Comparison of ENCODE assay signal across 17 cellular contexts in genomic region chr14:94379291-94380224, GRCh38. TPM values are rescaled to one million over a fixed set of nuclear protein-coding genes. Genes with fewer than 3 reads are reported as not detected.
DNase-seq lines count a peak whose midpoint lies in the region; ATAC-seq and TF ChIP-seq lines count a peak whose summit lies in the region.
"Had no signal": no experiment of that assay in that cellular context is flagged by ENCODE, and none has a peak within 500 bp of the region (broad histone marks: within the 10 kb centered on the region; RNA-seq: fewer than 3 reads in every experiment).

No MANE protein-coding gene starts in this region.

- H3K36me3 ChIP-seq in liver (ENCODE audit: control insufficient read depth in 4 of 4, insufficient read depth in 3 of 4, low read depth in 1 of 4, low read length in 3 of 4) = peaks cover 7 to 45% (median 29%) of the 10 kb centered on the region in 4 donors

- H3K4me3 ChIP-seq in liver (ENCODE audit: low read depth in 1 of 3, low read length in 3 of 3) = no peak overlapping the region
- H3K4me3 ChIP-seq: GM23338 had no signal

- TF ChIP-seq CTCF in liver (IDR thresholded peaks at IDR 0.05; ENCODE audit: low read depth, low read length, missing input control) (no peak), type B pancreatic cell (conservative IDR thresholded peaks at IDR 0.05) (no peak)

- 56% methylated on average over 16 of the region's 16 CpGs for WGBS in liver

- no peaks in the 10 kb centered on the region for H3K36me3 Mint-ChIP-seq in activated naive CD4-positive, alpha-beta T cell treated with anti-CD3 and anti-CD28 coated beads, Interleukin-2, amount 50 U/mL, for 72 hours
- no peaks in the 10 kb centered on the region for H3K36me3 Mint-ChIP-seq in activated naive CD8-positive, alpha-beta T cell treated with anti-CD3 and anti-CD28 coated beads, Interleukin-2, amount 50 U/mL, for 24 hours (ENCODE audit: low read depth)
- no peaks in the 10 kb centered on the region for H3K36me3 Mint-ChIP-seq in type B pancreatic cell

- no peak overlapping the region for H3K4me3 Mint-ChIP-seq in activated naive CD8-positive, alpha-beta T cell treated with anti-CD3 and anti-CD28 coated beads, Interleukin-2, amount 50 U/mL, for 24 hours
- no peak overlapping the region for H3K4me3 Mint-ChIP-seq in type B pancreatic cell
- H3K4me3 Mint-ChIP-seq: GM23338 had no signal

- H3K9me3 ChIP-seq in liver (ENCODE audit: control insufficient read depth in 4 of 4, low read length in 3 of 4) = no peaks in the 10 kb centered on the region

- no peaks in the 10 kb centered on the region for H3K27me3 ChIP-seq in liver (ENCODE audit: control insufficient read depth in 4 of 4, insufficient read depth in 4 of 4, low read length in 3 of 4)

- peaks cover 6% of the 10 kb centered on the region for H3K27me3 Mint-ChIP-seq in activated naive CD8-positive, alpha-beta T cell treated with anti-CD3 and anti-CD28 coated beads, Interleukin-2, amount 50 U/mL, for 24 hours
- no peaks in the 10 kb centered on the region for H3K27me3 Mint-ChIP-seq in type B pancreatic cell

- H3K4me1 Mint-ChIP-seq in activated naive CD8-positive, alpha-beta T cell treated with anti-CD3 and anti-CD28 coated beads, Interleukin-2, amount 50 U/mL, for 24 hours = peaks cover 11% of the 10 kb centered on the region
- H3K4me1 Mint-ChIP-seq in type B pancreatic cell (ENCODE audit: unreplicated experiment) = peaks cover 8% of the 10 kb centered on the region

- peak overlapping the region; percentile 4 to 67 for H3K27ac Mint-ChIP-seq in activated naive CD4-positive, alpha-beta T cell treated with anti-CD3 and anti-CD28 coated beads, Interleukin-2, amount 50 U/mL, for 72 hours
- H3K27ac Mint-ChIP-seq in activated naive CD8-positive, alpha-beta T cell treated with anti-CD3 and anti-CD28 coated beads, Interleukin-2, amount 50 U/mL, for 24 hours = peak overlapping the region; percentile 12
- peak overlapping the region; percentile 46 for H3K27ac Mint-ChIP-seq in type B pancreatic cell
- H3K27ac Mint-ChIP-seq: GM23338 had no signal

- peaks cover 0 to 19% (median 1%) of the 10 kb centered on the region in 4 donors for H3K4me1 ChIP-seq in liver (ENCODE audit: control insufficient read depth in 4 of 4, insufficient read depth in 4 of 4, low read length in 3 of 4)

- H3K9me3 Mint-ChIP-seq in activated naive CD4-positive, alpha-beta T cell treated with anti-CD3 and anti-CD28 coated beads, Interleukin-2, amount 50 U/mL, for 72 hours = no peaks in the 10 kb centered on the region
- H3K9me3 Mint-ChIP-seq in activated naive CD8-positive, alpha-beta T cell treated with anti-CD3 and anti-CD28 coated beads, Interleukin-2, amount 50 U/mL, for 24 hours = no peaks in the 10 kb centered on the region
- H3K9me3 Mint-ChIP-seq in type B pancreatic cell = no peaks in the 10 kb centered on the region
- H3K9me3 Mint-ChIP-seq: GM23338 had no signal

- ATAC-seq in activated naive CD4-positive, alpha-beta T cell treated with anti-CD3 and anti-CD28 coated beads, Interleukin-2, amount 50 U/mL, for 72 hours = peak; percentile 30 to 44
- ATAC-seq in activated naive CD8-positive, alpha-beta T cell treated with anti-CD3 and anti-CD28 coated beads, Interleukin-2, amount 50 U/mL, for 24 hours = peak; percentile 30
- no peak for ATAC-seq in HG03039 (IDR thresholded peaks at IDR 0.05; ENCODE audit: unreplicated experiment)
- no peak for ATAC-seq in HG02610 (IDR thresholded peaks at IDR 0.05; ENCODE audit: unreplicated experiment)
- ATAC-seq: GM23338 had no signal

- DNase-seq in activated naive CD4-positive, alpha-beta T cell treated with anti-CD3 and anti-CD28 coated beads, Interleukin-2, amount 50 U/mL, for 72 hours (ENCODE audit: low spot score in 2 of 2) = peak in 1 of 2 donors; percentile 44
- no peak for DNase-seq in activated naive CD4-positive, alpha-beta T cell treated with Interleukin-2 at 50 U/mL for 16 hours
- no peak for DNase-seq in activated naive CD8-positive, alpha-beta T cell treated with anti-CD3 and anti-CD28 coated beads, Interleukin-2, amount 50 U/mL, for 24 hours
- DNase-seq in type B pancreatic cell (ENCODE audit: extremely low spot score, unreplicated experiment) (no peak), NCI-H524 treated with DMSO at 0.1 percent for 48 hours (lab: John Stamatoyannopoulos, UW) (no peak)
- DNase-seq: DMS79 treated with DMSO at 0.1 percent for 48 hours; KBM-7; NCI-H1092; NCI-H345; NCI-H69; NK-92 treated with Interleukin-12 subunit alpha and Interleukin-12 subunit beta, amount 100 ng/mL, for 24 hours had no signal

- peak overlapping the region; percentile 3 to 25 for H3K27ac ChIP-seq in liver (ENCODE audit: low read depth in 1 of 2, low read length in 2 of 2)
- H3K27ac ChIP-seq: RWPE1 had no signal

- no peak overlapping the region for H3K9ac ChIP-seq in liver (ENCODE audit: low read depth in 1 of 2, low read length in 2 of 2)

- peak in 1 of 2 donors; percentile 5 for TF ChIP-seq RAD21 in liver (IDR thresholded peaks at IDR 0.05)

TF ChIP-seq in liver, 16 proteins besides CTCF, POLR2A, EP300 and RAD21:
- TF ChIP-seq JUND (IDR thresholded peaks at IDR 0.05) (peak; percentile 4 to 14), RXRA (IDR thresholded peaks at IDR 0.05) (peak; percentile 28 to 51), FOXA1 (IDR thresholded peaks at IDR 0.05) (no peak), NR2F2 (IDR thresholded peaks at IDR 0.05) (peak; percentile 40), EGR1 (IDR thresholded peaks at IDR 0.05; ENCODE audit: low read depth in 2 of 2) (peak in 1 of 2 donors; percentile 26), YY1 (IDR thresholded peaks at IDR 0.05) (no peak), HNF4G (IDR thresholded peaks at IDR 0.05) (no peak), HNF4A (conservative IDR thresholded peaks at IDR 0.05) (peak in 1 of 2 donors; percentile 5), GABPA (IDR thresholded peaks at IDR 0.05 in 1 of 2, conservative IDR thresholded peaks at IDR 0.05 in 1 of 2) (no peak)
- TF ChIP-seq, protein P1, sequence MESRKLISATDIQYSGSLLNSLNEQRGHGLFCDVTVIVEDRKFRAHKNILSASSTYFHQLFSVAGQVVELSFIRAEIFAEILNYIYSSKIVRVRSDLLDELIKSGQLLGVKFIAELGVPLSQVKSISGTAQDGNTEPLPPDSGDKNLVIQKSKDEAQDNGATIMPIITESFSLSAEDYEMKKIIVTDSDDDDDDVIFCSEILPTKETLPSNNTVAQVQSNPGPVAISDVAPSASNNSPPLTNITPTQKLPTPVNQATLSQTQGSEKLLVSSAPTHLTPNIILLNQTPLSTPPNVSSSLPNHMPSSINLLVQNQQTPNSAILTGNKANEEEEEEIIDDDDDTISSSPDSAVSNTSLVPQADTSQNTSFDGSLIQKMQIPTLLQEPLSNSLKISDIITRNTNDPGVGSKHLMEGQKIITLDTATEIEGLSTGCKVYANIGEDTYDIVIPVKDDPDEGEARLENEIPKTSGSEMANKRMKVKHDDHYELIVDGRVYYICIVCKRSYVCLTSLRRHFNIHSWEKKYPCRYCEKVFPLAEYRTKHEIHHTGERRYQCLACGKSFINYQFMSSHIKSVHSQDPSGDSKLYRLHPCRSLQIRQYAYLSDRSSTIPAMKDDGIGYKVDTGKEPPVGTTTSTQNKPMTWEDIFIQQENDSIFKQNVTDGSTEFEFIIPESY (IDR thresholded peaks at IDR 0.05) = peak; percentile 12
- TF ChIP-seq, protein P2, sequence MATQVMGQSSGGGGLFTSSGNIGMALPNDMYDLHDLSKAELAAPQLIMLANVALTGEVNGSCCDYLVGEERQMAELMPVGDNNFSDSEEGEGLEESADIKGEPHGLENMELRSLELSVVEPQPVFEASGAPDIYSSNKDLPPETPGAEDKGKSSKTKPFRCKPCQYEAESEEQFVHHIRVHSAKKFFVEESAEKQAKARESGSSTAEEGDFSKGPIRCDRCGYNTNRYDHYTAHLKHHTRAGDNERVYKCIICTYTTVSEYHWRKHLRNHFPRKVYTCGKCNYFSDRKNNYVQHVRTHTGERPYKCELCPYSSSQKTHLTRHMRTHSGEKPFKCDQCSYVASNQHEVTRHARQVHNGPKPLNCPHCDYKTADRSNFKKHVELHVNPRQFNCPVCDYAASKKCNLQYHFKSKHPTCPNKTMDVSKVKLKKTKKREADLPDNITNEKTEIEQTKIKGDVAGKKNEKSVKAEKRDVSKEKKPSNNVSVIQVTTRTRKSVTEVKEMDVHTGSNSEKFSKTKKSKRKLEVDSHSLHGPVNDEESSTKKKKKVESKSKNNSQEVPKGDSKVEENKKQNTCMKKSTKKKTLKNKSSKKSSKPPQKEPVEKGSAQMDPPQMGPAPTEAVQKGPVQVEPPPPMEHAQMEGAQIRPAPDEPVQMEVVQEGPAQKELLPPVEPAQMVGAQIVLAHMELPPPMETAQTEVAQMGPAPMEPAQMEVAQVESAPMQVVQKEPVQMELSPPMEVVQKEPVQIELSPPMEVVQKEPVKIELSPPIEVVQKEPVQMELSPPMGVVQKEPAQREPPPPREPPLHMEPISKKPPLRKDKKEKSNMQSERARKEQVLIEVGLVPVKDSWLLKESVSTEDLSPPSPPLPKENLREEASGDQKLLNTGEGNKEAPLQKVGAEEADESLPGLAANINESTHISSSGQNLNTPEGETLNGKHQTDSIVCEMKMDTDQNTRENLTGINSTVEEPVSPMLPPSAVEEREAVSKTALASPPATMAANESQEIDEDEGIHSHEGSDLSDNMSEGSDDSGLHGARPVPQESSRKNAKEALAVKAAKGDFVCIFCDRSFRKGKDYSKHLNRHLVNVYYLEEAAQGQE (IDR thresholded peaks at IDR 0.05) = no peak
- TF ChIP-seq, protein P3, sequence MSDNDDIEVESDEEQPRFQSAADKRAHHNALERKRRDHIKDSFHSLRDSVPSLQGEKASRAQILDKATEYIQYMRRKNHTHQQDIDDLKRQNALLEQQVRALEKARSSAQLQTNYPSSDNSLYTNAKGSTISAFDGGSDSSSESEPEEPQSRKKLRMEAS (IDR thresholded peaks at IDR 0.05) = no peak

RNA-seq across cellular contexts. Expression of gene SERPINA1, which starts 8.8 kb away (rescaled TPM):
- 10 to 100 TPM in 1 of 2 donors, 1 to 10 TPM in 1; 1.5 to 29.9 TPM for total RNA-seq in activated naive CD4-positive, alpha-beta T cell treated with anti-CD3 and anti-CD28 coated beads, Interleukin-2, amount 50 U/mL, for 72 hours
- total RNA-seq in liver = over 10,000 TPM; 10,220 to 22,719 TPM
- polyA plus RNA-seq in liver = over 10,000 TPM; 28,447 to 47,972 TPM
- 313 and 712 TPM in 2 replicates for total RNA-seq in type B pancreatic cell (ENCODE audit: low replicate concordance)
- total RNA-seq: A673, GM23338 had no signal
- polyA plus RNA-seq: GM23338 had no signal

RNA-seq across cellular contexts. Expression of gene SERPINA2, which starts 13.1 kb away (rescaled TPM):
- total RNA-seq in activated naive CD4-positive, alpha-beta T cell treated with anti-CD3 and anti-CD28 coated beads, Interleukin-2, amount 50 U/mL, for 72 hours = not detected
- total RNA-seq in liver (not detected), type B pancreatic cell (ENCODE audit: low replicate concordance) (not detected in 2 replicates)
- polyA plus RNA-seq in liver = not detected
- total RNA-seq: A673, GM23338 had no signal
- polyA plus RNA-seq: GM23338 had no signal

RNA-seq across cellular contexts. Expression of gene SERPINA6, which starts 56.4 kb away (rescaled TPM):
- total RNA-seq in activated naive CD4-positive, alpha-beta T cell treated with anti-CD3 and anti-CD28 coated beads, Interleukin-2, amount 50 U/mL, for 72 hours = not detected
- total RNA-seq in liver (100 to 1,000 TPM; 188 to 330 TPM), type B pancreatic cell (ENCODE audit: low replicate concordance) (0.77 and 1.2 TPM in 2 replicates)
- 100 to 1,000 TPM; 327 to 357 TPM for polyA plus RNA-seq in liver
- total RNA-seq: A673, GM23338 had no signal
- polyA plus RNA-seq: GM23338 had no signal

Comparison
In these comparisons a context has a peak if more than half of its experiments do, and no peak if none do; other contexts are left out.
1. ATAC-seq: peak in activated naive CD4-positive, alpha-beta T cell treated with anti-CD3 and anti-CD28 coated beads, Interleukin-2, amount 50 U/mL, for 72 hours (2 of 2) and activated naive CD8-positive, alpha-beta T cell treated with anti-CD3 and anti-CD28 coated beads, Interleukin-2, amount 50 U/mL, for 24 hours (single experiment); none in HG03039 (single experiment) and HG02610 (single experiment).
2. RNA of gene SERPINA1, which starts 8.8 kb away (total RNA-seq): 10,220 to 22,719 TPM in liver; 313 to 712 TPM in type B pancreatic cell and 1.5 to 29.9 TPM in activated naive CD4-positive, alpha-beta T cell treated with anti-CD3 and anti-CD28 coated beads, Interleukin-2, amount 50 U/mL, for 72 hours; every median in the first group is over 10 times any median in the second.
3. RNA of gene SERPINA6, which starts 56.4 kb away (total RNA-seq): 188 to 330 TPM in liver; 0.77 to 1.2 TPM in type B pancreatic cell and not detected in activated naive CD4-positive, alpha-beta T cell treated with anti-CD3 and anti-CD28 coated beads, Interleukin-2, amount 50 U/mL, for 72 hours; every median in the first group is over 10 times any median in the second.
4. Peak in every context shown above with its lines, with median percentiles within 50 percentile points of each other: H3K27ac Mint-ChIP-seq.